ENCODE assay signal across 8 cellular contexts in the genomic region with DNA sequence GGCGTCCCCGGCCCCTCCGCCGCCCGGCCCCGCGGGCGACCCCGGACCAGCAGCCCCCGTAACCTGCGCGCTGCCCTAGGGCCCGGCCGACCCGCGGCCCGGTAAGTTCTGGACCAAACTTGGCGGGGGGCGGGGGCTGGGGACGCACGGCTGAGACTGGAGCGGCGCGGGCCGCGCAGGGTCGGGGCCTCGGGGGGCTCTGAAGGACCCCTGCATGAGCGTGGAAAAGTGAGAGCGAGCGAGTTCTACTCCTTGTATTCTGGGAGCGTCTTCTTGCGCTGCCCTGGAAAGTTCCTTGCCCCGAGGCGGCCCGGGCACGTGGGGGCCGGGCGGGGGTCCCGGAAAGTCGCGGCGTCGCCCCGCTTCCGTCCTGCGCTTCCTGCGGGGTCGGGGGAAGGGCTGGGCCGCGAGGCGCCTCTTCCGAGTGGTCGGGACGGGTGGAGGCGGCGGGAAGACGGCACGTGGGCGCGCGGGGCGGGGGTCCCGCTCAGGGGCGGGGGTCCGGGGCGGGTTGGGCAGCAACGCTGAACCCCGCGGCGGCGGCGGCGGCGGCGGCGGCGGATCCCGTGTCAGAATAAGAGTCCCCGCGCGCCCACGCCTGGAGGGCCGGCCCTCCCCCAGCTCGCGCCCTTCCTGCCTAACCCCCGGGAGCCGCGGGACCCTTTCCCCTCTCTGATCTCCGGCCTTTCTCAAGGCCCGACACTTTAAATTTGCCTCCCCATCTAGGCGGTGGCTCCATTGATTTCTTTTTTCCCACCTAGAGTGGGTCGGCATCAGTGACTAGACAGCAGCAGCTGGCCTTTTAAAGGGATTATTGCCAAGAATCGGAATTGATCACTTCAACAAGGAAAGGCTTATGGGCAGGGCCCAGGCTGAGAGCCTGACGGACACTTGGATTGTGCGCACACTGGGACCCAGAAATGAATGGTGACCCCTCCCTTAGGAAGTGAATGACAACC. TPM values are rescaled to one million over a fixed set of nuclear protein-coding genes. Genes with fewer than 3 reads are reported as not detected.
DNase-seq lines count a peak whose midpoint lies in the region; ATAC-seq, FAIRE-seq and TF ChIP-seq lines count a peak whose summit lies in the region.

No MANE protein-coding gene starts in this region.

- FAIRE-seq in bronchial epithelial cell (lab: Jason Lieb, UNC) (no peak), RCC 7860 (lab: Jason Lieb, UNC) (no peak)

- H3K27me3 ChIP-seq in ACC112 (ENCODE audit: insufficient read depth, low read length) (no peaks in the 10 kb centered on the region), bronchial epithelial cell (ENCODE audit: control insufficient read depth, insufficient read depth, low read length) (no peaks in the 10 kb centered on the region)

- peak overlapping the region; percentile 77 for H3K27ac ChIP-seq in ACC112 (ENCODE audit: low read depth, low read length)

- peaks cover 31% of the 10 kb centered on the region for H3K4me1 ChIP-seq in ACC112 (ENCODE audit: control insufficient read depth, insufficient read depth, low read length, unreplicated experiment)

- no peak overlapping the region for H2AFZ ChIP-seq in ACC112 (ENCODE audit: low read length, unreplicated experiment)

- ATAC-seq in GM19025 (IDR thresholded peaks at IDR 0.05; ENCODE audit: low read depth, unreplicated experiment), result peak; percentile 7

- TF ChIP-seq CTCF in bronchial epithelial cell (IDR thresholded peaks at IDR 0.05; ENCODE audit: insufficient read depth, low read length, severe bottlenecking), result no peak

- DNase-seq in HuH-7 (ENCODE audit: low spot score) (peak; percentile 51), T-helper 9 cell (peak; percentile 52), bronchial epithelial cell (ENCODE audit: low read depth) (no peak), left kidney (ENCODE audit: low read depth, low spot score) (peak; percentile 69), RCC 7860 (ENCODE audit: low spot score) (no peak)
- DNase-seq in stimulated activated CD4-positive, alpha-beta T cell treated with anti-CD3 and anti-CD28 coated beads, Interleukin-4, amount 100 ng/mL, for 4 hours, result peak; percentile 38 to 61

- peaks cover 63% of the 10 kb centered on the region for H3K79me2 ChIP-seq in ACC112 (ENCODE audit: control insufficient read depth, insufficient read depth, low read length, unreplicated experiment)

- H3K4me3 ChIP-seq in ACC112 (ENCODE audit: low read depth, low read length) (peak overlapping the region; percentile 93), bronchial epithelial cell (ENCODE audit: low read depth, low read length) (peak overlapping the region; percentile 82)

- H3K36me3 ChIP-seq in ACC112 (ENCODE audit: insufficient read depth, low read length) (no peaks in the 10 kb centered on the region), bronchial epithelial cell (ENCODE audit: control insufficient read depth, insufficient read depth, low read length) (peaks cover under 1% of the 10 kb centered on the region)

RNA-seq across cellular contexts. Expression of gene GATAD2A, which starts 0.7 kb away (rescaled TPM):
- 48.4 and 49.0 TPM in 2 replicates for total RNA-seq in bronchial epithelial cell

Comparison
In these comparisons a context has a peak if more than half of its experiments do, and no peak if none do; other contexts are left out.
1. DNase-seq: peak in HuH-7 (single experiment), T-helper 9 cell (single experiment), left kidney (single experiment) and stimulated activated CD4-positive, alpha-beta T cell treated with anti-CD3 and anti-CD28 coated beads, Interleukin-4, amount 100 ng/mL, for 4 hours (2 of 2); none in bronchial epithelial cell (single experiment) and RCC 7860 (single experiment).